16 cellular contexts compared by ENCODE assay signal in genomic region chr15:60002528-60003218, GRCh38. TPM values are rescaled to one million over a fixed set of nuclear protein-coding genes. Genes with fewer than 3 reads are reported as not detected.
DNase-seq lines count a peak whose midpoint lies in the region; TF ChIP-seq lines count a peak whose summit lies in the region.
"Had no signal": no experiment of that assay in that cellular context is flagged by ENCODE, and none has a peak within 500 bp of the region (broad histone marks: within the 10 kb centered on the region; RNA-seq: fewer than 3 reads in every experiment).

No MANE protein-coding gene starts in this region.

- H3K27ac Mint-ChIP-seq in brain: peak overlapping the region in 3 of 5 experiments; percentile 16 to 83 (median 38)

- TF ChIP-seq EP300 in neural cell (conservative IDR thresholded peaks at IDR 0.05; ENCODE audit: poor library complexity, severe bottlenecking): no peak

- H3K4me3 ChIP-seq in HUES6 (ENCODE audit: low read depth, low read length) (peak overlapping the region; percentile 68), neural cell (ENCODE audit: low read length) (no peak overlapping the region)
- H3K4me3 ChIP-seq: adrenal gland, heart right ventricle had no signal

- no peak overlapping the region for H3K4me2 ChIP-seq in neural cell (ENCODE audit: low read length)

- H3K4me1 ChIP-seq in HUES6 (ENCODE audit: control insufficient read depth, insufficient read depth, low read length): peaks cover 56% of the 10 kb centered on the region

- H3K4me3 Mint-ChIP-seq in brain: peak overlapping the region in 4 of 5 experiments; percentile 31 to 88 (median 80)

- H3K27ac ChIP-seq in HUES6 (ENCODE audit: low read depth, low read length): no peak overlapping the region
- H3K27ac ChIP-seq in neural cell (ENCODE audit: low read length): no peak overlapping the region
- H3K27ac ChIP-seq: adrenal gland, heart right ventricle, HL-60 had no signal

- H3F3A ChIP-seq in neural cell (ENCODE audit: insufficient read depth, low read length, poor library complexity, severe bottlenecking): no peaks in the 10 kb centered on the region

- no peaks in the 10 kb centered on the region for H3K79me2 ChIP-seq in neural cell (replicated peaks; ENCODE audit: insufficient read depth, low read length)

- H3K36me3 ChIP-seq in HUES6 (ENCODE audit: control insufficient read depth, insufficient read depth, low read length) (no peaks in the 10 kb centered on the region), neural cell (ENCODE audit: insufficient read depth, low read length) (no peaks in the 10 kb centered on the region)
- H3K36me3 ChIP-seq: adrenal gland had no signal

- H2AFZ ChIP-seq in neural cell (ENCODE audit: low read depth, low read length): no peak overlapping the region

- TF ChIP-seq CTCF in brain (conservative IDR thresholded peaks at IDR 0.05) (no peak), neural cell (IDR thresholded peaks at IDR 0.05; ENCODE audit: poor library complexity, severe bottlenecking) (no peak)

- peaks cover 0 to 3% (median 0%) of the 10 kb centered on the region in 5 experiments for H3K9me3 Mint-ChIP-seq in brain

- no peaks in the 10 kb centered on the region for H3K36me3 Mint-ChIP-seq in brain

- H3K9ac ChIP-seq in HUES6 (ENCODE audit: low read length) (peak overlapping the region; percentile 68), neural cell (ENCODE audit: low read length) (no peak overlapping the region)

- DNase-seq in DMS79 treated with DMSO at 0.1 percent for 48 hours (lab: John Stamatoyannopoulos, UW) (peak; percentile 5), DMS79 (lab: John Stamatoyannopoulos, UW) (no peak), NCI-H2196 treated with DMSO at 0.1 percent for 48 hours (lab: John Stamatoyannopoulos, UW; ENCODE audit: unreplicated experiment) (no peak), activated gamma-delta T cell (lab: John Stamatoyannopoulos, UW) (no peak)
- DNase-seq in effector CD4-positive, alpha-beta T cell: no peak
- DNase-seq: adrenal gland, COR-L47, GOT3, heart right ventricle, left ventricle myocardium superior, NCI-H187, NCI-H510A treated with DMSO at 0.1 percent for 48 hours had no signal

- peaks cover 100% of the 10 kb centered on the region for H3K27me3 Mint-ChIP-seq in brain

- H3K4me1 Mint-ChIP-seq in brain: peaks cover 72% of the 10 kb centered on the region

- TF ChIP-seq RAD21 in neural cell (conservative IDR thresholded peaks at IDR 0.05): no peak

- H4K20me1 ChIP-seq in neural cell (ENCODE audit: insufficient read depth): no peaks in the 10 kb centered on the region

- H3K9me2 ChIP-seq in neural cell (ENCODE audit: insufficient read depth, low read length): no peaks in the 10 kb centered on the region

- H3K27me3 ChIP-seq in HUES6 (ENCODE audit: control insufficient read depth, insufficient read depth, low read length) (peaks cover 85% of the 10 kb centered on the region), neural cell (ENCODE audit: insufficient read depth, low read depth, low read length) (peaks cover 99% of the 10 kb centered on the region)

- H3K9me3 ChIP-seq in HUES6 (ENCODE audit: control insufficient read depth, insufficient read depth, low read depth, low read length) (no peaks in the 10 kb centered on the region), neural cell (ENCODE audit: low read length) (no peaks in the 10 kb centered on the region)
- H3K9me3 ChIP-seq: adrenal gland, heart right ventricle had no signal

TF ChIP-seq in neural cell, 6 proteins besides CTCF, POLR2A, EP300 and RAD21:
- TF ChIP-seq SMC3 (conservative IDR thresholded peaks at IDR 0.05; ENCODE audit: poor library complexity) (no peak), TAF1 (IDR thresholded peaks at IDR 0.05; ENCODE audit: low read depth) (no peak), EZH2 (IDR thresholded peaks at IDR 0.05; ENCODE audit: borderline replicate concordance, insufficient read depth, low read length, poor library complexity, severe bottlenecking) (peak; percentile 40), MXI1 (conservative IDR thresholded peaks at IDR 0.05; ENCODE audit: poor library complexity, severe bottlenecking) (no peak), POLR2AphosphoS5 (IDR thresholded peaks at IDR 0.05) (peak; percentile 32)
- TF ChIP-seq, protein P1, sequence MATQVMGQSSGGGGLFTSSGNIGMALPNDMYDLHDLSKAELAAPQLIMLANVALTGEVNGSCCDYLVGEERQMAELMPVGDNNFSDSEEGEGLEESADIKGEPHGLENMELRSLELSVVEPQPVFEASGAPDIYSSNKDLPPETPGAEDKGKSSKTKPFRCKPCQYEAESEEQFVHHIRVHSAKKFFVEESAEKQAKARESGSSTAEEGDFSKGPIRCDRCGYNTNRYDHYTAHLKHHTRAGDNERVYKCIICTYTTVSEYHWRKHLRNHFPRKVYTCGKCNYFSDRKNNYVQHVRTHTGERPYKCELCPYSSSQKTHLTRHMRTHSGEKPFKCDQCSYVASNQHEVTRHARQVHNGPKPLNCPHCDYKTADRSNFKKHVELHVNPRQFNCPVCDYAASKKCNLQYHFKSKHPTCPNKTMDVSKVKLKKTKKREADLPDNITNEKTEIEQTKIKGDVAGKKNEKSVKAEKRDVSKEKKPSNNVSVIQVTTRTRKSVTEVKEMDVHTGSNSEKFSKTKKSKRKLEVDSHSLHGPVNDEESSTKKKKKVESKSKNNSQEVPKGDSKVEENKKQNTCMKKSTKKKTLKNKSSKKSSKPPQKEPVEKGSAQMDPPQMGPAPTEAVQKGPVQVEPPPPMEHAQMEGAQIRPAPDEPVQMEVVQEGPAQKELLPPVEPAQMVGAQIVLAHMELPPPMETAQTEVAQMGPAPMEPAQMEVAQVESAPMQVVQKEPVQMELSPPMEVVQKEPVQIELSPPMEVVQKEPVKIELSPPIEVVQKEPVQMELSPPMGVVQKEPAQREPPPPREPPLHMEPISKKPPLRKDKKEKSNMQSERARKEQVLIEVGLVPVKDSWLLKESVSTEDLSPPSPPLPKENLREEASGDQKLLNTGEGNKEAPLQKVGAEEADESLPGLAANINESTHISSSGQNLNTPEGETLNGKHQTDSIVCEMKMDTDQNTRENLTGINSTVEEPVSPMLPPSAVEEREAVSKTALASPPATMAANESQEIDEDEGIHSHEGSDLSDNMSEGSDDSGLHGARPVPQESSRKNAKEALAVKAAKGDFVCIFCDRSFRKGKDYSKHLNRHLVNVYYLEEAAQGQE (IDR thresholded peaks at IDR 0.05; ENCODE audit: borderline replicate concordance): no peak

RNA-seq across cellular contexts. Expression of gene FOXB1, which starts 1.4 kb away (rescaled TPM):
- polyA plus RNA-seq in brain (ENCODE audit: insufficient read depth, low read depth, low replicate concordance) (1.9 TPM), neural cell (not detected in 2 replicates)
- not detected in 2 replicates for polyA minus RNA-seq in neural cell
- polyA plus RNA-seq: adrenal gland, heart right ventricle had no signal
